Comparison of ENCODE assay signal across 1 cellular context in the genomic region with DNA sequence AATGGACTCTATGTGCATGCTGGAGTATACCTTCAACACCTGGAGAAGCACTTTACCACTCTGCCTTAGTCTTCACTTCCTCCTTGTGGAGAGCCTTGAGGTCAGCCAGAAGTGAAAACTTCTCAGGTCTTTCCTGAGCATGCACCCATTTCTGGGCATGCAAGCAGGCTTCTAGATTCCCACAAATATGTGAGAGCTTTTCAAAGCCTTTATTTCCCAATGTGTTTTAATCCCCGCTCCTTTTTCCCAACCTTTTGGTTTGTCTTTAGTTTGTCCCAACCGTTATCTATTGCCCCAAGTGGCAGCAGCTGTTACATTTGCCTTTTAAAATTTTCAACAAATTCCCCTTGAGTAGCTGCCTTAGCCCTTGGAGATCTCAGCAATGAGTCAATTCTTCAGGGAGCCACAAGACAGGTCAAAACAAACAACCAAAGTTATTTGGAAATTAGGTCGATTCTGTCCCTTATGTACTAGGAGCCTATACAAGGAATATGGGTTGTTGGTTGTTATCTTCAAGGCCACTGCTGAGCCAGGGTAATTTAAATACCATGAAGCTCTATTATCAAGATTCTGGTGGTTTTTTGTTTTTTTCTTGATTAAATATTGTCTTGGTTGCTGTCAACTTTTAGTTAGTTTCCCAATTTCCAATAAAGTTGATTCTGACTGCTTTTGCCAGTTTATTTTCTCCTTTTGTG.
TF ChIP-seq lines count a peak whose summit lies in the region.

No MANE protein-coding gene starts in this region.

TF ChIP-seq in K562, 482 proteins besides CTCF, POLR2A, EP300 and RAD21 (continued from another document and continues in another):
- TF ChIP-seq, protein P1, sequence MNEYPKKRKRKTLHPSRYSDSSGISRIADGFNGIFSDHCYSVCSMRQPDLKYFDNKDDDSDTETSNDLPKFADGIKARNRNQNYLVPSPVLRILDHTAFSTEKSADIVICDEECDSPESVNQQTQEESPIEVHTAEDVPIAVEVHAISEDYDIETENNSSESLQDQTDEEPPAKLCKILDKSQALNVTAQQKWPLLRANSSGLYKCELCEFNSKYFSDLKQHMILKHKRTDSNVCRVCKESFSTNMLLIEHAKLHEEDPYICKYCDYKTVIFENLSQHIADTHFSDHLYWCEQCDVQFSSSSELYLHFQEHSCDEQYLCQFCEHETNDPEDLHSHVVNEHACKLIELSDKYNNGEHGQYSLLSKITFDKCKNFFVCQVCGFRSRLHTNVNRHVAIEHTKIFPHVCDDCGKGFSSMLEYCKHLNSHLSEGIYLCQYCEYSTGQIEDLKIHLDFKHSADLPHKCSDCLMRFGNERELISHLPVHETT (CRISPR knock-in tag; conservative IDR thresholded peaks at IDR 0.05 in 1 of 2, IDR thresholded peaks at IDR 0.05 in 1 of 2): no peak; a peak in 1 of 4 replicates
- no peak for TF ChIP-seq NR4A1 (CRISPR knock-in tag; IDR thresholded peaks at IDR 0.05)
- TF ChIP-seq NR4A1 (tag; IDR thresholded peaks at IDR 0.05): no peak
- TF ChIP-seq HDGF (IDR thresholded peaks at IDR 0.05): no peak
- TF ChIP-seq NRF1 (conservative IDR thresholded peaks at IDR 0.05 in 1 of 2, IDR thresholded peaks at IDR 0.05 in 1 of 2): no peak
- TF ChIP-seq, protein P2, sequence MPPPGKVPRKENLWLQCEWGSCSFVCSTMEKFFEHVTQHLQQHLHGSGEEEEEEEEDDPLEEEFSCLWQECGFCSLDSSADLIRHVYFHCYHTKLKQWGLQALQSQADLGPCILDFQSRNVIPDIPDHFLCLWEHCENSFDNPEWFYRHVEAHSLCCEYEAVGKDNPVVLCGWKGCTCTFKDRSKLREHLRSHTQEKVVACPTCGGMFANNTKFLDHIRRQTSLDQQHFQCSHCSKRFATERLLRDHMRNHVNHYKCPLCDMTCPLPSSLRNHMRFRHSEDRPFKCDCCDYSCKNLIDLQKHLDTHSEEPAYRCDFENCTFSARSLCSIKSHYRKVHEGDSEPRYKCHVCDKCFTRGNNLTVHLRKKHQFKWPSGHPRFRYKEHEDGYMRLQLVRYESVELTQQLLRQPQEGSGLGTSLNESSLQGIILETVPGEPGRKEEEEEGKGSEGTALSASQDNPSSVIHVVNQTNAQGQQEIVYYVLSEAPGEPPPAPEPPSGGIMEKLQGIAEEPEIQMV (tag; conservative IDR thresholded peaks at IDR 0.05; ENCODE audit: low read depth): no peak
- no peak for TF ChIP-seq FUS (optimal IDR thresholded peaks at IDR 0.05; ENCODE audit: low read depth, low read length)
- no peak for TF ChIP-seq TBP (optimal IDR thresholded peaks at IDR 0.05; ENCODE audit: low read depth, low read length)
- TF ChIP-seq, protein P3, sequence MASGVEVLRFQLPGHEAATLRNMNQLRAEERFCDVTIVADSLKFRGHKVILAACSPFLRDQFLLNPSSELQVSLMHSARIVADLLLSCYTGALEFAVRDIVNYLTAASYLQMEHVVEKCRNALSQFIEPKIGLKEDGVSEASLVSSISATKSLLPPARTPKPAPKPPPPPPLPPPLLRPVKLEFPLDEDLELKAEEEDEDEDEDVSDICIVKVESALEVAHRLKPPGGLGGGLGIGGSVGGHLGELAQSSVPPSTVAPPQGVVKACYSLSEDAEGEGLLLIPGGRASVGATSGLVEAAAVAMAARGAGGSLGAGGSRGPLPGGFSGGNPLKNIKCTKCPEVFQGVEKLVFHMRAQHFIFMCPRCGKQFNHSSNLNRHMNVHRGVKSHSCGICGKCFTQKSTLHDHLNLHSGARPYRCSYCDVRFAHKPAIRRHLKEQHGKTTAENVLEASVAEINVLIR (CRISPR knock-in tag; IDR thresholded peaks at IDR 0.05): no peak
- no peak for TF ChIP-seq ESRRB (CRISPR knock-in tag; IDR thresholded peaks at IDR 0.05; ENCODE audit: borderline replicate concordance)
- TF ChIP-seq, protein P4, sequence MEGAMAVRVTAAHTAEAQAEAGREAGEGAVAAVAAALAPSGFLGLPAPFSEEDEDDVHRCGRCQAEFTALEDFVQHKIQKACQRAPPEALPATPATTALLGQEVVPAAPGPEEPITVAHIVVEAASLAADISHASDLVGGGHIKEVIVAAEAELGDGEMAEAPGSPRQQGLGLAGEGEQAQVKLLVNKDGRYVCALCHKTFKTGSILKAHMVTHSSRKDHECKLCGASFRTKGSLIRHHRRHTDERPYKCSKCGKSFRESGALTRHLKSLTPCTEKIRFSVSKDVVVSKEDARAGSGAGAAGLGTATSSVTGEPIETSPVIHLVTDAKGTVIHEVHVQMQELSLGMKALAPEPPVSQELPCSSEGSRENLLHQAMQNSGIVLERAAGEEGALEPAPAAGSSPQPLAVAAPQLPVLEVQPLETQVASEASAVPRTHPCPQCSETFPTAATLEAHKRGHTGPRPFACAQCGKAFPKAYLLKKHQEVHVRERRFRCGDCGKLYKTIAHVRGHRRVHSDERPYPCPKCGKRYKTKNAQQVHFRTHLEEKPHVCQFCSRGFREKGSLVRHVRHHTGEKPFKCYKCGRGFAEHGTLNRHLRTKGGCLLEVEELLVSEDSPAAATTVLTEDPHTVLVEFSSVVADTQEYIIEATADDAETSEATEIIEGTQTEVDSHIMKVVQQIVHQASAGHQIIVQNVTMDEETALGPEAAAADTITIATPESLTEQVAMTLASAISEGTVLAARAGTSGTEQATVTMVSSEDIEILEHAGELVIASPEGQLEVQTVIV (CRISPR knock-in tag; IDR thresholded peaks at IDR 0.05; ENCODE audit: borderline replicate concordance): no peak
- no peak for TF ChIP-seq ETV6 (IDR thresholded peaks at IDR 0.05; ENCODE audit: borderline replicate concordance in 1 of 2, low read depth in 2 of 2, low read length in 1 of 2)
- no peak for TF ChIP-seq ETV6 (CRISPR knock-in tag; IDR thresholded peaks at IDR 0.05; ENCODE audit: borderline replicate concordance)
- TF ChIP-seq SLC30A9 (CRISPR knock-in tag; IDR thresholded peaks at IDR 0.05): no peak
- no peak for TF ChIP-seq STAT5B (CRISPR knock-in tag; IDR thresholded peaks at IDR 0.05)
- no peak for TF ChIP-seq MTA2 (IDR thresholded peaks at IDR 0.05; ENCODE audit: low read depth)
- TF ChIP-seq, protein P5, sequence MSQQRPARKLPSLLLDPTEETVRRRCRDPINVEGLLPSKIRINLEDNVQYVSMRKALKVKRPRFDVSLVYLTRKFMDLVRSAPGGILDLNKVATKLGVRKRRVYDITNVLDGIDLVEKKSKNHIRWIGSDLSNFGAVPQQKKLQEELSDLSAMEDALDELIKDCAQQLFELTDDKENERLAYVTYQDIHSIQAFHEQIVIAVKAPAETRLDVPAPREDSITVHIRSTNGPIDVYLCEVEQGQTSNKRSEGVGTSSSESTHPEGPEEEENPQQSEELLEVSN (IDR thresholded peaks at IDR 0.05; ENCODE audit: borderline replicate concordance in 1 of 2, extremely low read depth in 1 of 2, insufficient read depth in 1 of 2, insufficient read length in 1 of 2, low read depth in 1 of 2, low read length in 1 of 2, poor library complexity in 1 of 2, severe bottlenecking in 1 of 2): no peak
- TF ChIP-seq TAF9B (IDR thresholded peaks at IDR 0.05; ENCODE audit: partially characterized antibody): no peak
- TF ChIP-seq, protein P6, sequence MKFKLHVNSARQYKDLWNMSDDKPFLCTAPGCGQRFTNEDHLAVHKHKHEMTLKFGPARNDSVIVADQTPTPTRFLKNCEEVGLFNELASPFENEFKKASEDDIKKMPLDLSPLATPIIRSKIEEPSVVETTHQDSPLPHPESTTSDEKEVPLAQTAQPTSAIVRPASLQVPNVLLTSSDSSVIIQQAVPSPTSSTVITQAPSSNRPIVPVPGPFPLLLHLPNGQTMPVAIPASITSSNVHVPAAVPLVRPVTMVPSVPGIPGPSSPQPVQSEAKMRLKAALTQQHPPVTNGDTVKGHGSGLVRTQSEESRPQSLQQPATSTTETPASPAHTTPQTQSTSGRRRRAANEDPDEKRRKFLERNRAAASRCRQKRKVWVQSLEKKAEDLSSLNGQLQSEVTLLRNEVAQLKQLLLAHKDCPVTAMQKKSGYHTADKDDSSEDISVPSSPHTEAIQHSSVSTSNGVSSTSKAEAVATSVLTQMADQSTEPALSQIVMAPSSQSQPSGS (CRISPR knock-in tag; IDR thresholded peaks at IDR 0.05): no peak
- TF ChIP-seq ZNF263 (CRISPR knock-in tag; IDR thresholded peaks at IDR 0.05; ENCODE audit: borderline replicate concordance): peak; percentile 23; the same call in 1 of the 2 replicates
- no peak for TF ChIP-seq PCBP1 (IDR thresholded peaks at IDR 0.05; ENCODE audit: low read depth, low read length, poor library complexity, severe bottlenecking)
- TF ChIP-seq, protein P7, sequence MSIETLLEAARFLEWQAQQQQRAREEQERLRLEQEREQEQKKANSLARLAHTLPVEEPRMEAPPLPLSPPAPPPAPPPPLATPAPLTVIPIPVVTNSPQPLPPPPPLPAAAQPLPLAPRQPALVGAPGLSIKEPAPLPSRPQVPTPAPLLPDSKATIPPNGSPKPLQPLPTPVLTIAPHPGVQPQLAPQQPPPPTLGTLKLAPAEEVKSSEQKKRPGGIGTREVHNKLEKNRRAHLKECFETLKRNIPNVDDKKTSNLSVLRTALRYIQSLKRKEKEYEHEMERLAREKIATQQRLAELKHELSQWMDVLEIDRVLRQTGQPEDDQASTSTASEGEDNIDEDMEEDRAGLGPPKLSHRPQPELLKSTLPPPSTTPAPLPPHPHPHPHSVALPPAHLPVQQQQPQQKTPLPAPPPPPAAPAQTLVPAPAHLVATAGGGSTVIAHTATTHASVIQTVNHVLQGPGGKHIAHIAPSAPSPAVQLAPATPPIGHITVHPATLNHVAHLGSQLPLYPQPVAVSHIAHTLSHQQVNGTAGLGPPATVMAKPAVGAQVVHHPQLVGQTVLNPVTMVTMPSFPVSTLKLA (conservative IDR thresholded peaks at IDR 0.05): no peak
- TF ChIP-seq NFE2 (IDR thresholded peaks at IDR 0.05; ENCODE audit: low read depth): no peak
- TF ChIP-seq ZKSCAN1 (IDR thresholded peaks at IDR 0.05; ENCODE audit: low read depth, low read length): no peak
- peak; percentile 39 for TF ChIP-seq CXXC5 (CRISPR knock-in tag; IDR thresholded peaks at IDR 0.05)
- no peak for TF ChIP-seq EZH2 (IDR thresholded peaks at IDR 0.05; ENCODE audit: borderline replicate concordance, low read depth, low read length)
- TF ChIP-seq, protein P8, sequence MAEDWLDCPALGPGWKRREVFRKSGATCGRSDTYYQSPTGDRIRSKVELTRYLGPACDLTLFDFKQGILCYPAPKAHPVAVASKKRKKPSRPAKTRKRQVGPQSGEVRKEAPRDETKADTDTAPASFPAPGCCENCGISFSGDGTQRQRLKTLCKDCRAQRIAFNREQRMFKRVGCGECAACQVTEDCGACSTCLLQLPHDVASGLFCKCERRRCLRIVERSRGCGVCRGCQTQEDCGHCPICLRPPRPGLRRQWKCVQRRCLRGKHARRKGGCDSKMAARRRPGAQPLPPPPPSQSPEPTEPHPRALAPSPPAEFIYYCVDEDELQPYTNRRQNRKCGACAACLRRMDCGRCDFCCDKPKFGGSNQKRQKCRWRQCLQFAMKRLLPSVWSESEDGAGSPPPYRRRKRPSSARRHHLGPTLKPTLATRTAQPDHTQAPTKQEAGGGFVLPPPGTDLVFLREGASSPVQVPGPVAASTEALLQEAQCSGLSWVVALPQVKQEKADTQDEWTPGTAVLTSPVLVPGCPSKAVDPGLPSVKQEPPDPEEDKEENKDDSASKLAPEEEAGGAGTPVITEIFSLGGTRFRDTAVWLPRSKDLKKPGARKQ (CRISPR knock-in tag; IDR thresholded peaks at IDR 0.05): no peak
- no peak for TF ChIP-seq PHF20 (IDR thresholded peaks at IDR 0.05; ENCODE audit: partially characterized antibody)
- no peak for TF ChIP-seq SNRNP70 (optimal IDR thresholded peaks at IDR 0.05; ENCODE audit: low read depth, low read length)
- TF ChIP-seq ASH1L (IDR thresholded peaks at IDR 0.05; ENCODE audit: borderline replicate concordance, low read depth, partially characterized antibody): no peak
- TF ChIP-seq ZNF3 (CRISPR knock-in tag; IDR thresholded peaks at IDR 0.05): no peak
- TF ChIP-seq, protein P9, sequence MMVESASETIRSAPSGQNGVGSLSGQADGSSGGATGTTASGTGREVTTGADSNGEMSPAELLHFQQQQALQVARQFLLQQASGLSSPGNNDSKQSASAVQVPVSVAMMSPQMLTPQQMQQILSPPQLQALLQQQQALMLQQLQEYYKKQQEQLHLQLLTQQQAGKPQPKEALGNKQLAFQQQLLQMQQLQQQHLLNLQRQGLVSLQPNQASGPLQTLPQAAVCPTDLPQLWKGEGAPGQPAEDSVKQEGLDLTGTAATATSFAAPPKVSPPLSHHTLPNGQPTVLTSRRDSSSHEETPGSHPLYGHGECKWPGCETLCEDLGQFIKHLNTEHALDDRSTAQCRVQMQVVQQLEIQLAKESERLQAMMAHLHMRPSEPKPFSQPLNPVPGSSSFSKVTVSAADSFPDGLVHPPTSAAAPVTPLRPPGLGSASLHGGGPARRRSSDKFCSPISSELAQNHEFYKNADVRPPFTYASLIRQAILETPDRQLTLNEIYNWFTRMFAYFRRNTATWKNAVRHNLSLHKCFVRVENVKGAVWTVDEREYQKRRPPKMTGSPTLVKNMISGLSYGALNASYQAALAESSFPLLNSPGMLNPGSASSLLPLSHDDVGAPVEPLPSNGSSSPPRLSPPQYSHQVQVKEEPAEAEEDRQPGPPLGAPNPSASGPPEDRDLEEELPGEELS (CRISPR knock-in tag; IDR thresholded peaks at IDR 0.05; ENCODE audit: borderline replicate concordance): no peak
- TF ChIP-seq NCOR1 (IDR thresholded peaks at IDR 0.05): no peak
- no peak for TF ChIP-seq HMG20A (CRISPR knock-in tag; conservative IDR thresholded peaks at IDR 0.05)
- TF ChIP-seq PYGO2 (tag; IDR thresholded peaks at IDR 0.05): no peak
- no peak for TF ChIP-seq GABPB1 (CRISPR knock-in tag; IDR thresholded peaks at IDR 0.05)
- TF ChIP-seq, protein P10, sequence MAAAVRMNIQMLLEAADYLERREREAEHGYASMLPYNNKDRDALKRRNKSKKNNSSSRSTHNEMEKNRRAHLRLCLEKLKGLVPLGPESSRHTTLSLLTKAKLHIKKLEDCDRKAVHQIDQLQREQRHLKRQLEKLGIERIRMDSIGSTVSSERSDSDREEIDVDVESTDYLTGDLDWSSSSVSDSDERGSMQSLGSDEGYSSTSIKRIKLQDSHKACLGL (CRISPR knock-in tag; IDR thresholded peaks at IDR 0.05; ENCODE audit: borderline replicate concordance, poor library complexity, severe bottlenecking): no peak
- TF ChIP-seq TAF15 (IDR thresholded peaks at IDR 0.05; ENCODE audit: low read depth, low read length): no peak
- TF ChIP-seq, protein P11, sequence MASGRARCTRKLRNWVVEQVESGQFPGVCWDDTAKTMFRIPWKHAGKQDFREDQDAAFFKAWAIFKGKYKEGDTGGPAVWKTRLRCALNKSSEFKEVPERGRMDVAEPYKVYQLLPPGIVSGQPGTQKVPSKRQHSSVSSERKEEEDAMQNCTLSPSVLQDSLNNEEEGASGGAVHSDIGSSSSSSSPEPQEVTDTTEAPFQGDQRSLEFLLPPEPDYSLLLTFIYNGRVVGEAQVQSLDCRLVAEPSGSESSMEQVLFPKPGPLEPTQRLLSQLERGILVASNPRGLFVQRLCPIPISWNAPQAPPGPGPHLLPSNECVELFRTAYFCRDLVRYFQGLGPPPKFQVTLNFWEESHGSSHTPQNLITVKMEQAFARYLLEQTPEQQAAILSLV (tag; IDR thresholded peaks at IDR 0.05): no peak
- 0 out of 2 replicates have a peak, but pooled peaks have one; percentile 22 for TF ChIP-seq ADNP (tag; IDR thresholded peaks at IDR 0.05)
- TF ChIP-seq, protein P12, sequence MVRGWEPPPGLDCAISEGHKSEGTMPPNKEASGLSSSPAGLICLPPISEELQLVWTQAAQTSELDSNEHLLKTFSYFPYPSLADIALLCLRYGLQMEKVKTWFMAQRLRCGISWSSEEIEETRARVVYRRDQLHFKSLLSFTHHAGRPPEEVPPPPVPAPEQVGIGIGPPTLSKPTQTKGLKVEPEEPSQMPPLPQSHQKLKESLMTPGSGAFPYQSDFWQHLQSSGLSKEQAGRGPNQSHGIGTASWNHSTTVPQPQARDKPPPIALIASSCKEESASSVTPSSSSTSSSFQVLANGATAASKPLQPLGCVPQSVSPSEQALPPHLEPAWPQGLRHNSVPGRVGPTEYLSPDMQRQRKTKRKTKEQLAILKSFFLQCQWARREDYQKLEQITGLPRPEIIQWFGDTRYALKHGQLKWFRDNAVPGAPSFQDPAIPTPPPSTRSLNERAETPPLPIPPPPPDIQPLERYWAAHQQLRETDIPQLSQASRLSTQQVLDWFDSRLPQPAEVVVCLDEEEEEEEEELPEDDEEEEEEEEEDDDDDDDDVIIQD (CRISPR knock-in tag; IDR thresholded peaks at IDR 0.05): no peak
